ENCODE assay signal across 15 cellular contexts in genomic region chr3:10371167-10371566, GRCh38. TPM values are rescaled to one million over a fixed set of nuclear protein-coding genes. Genes with fewer than 3 reads are reported as not detected.
A peak's percentile ranks its signal among the peaks of the same experiment; 100 is the strongest.
DNase-seq lines count a peak whose midpoint lies in the region; FAIRE-seq and TF ChIP-seq lines count a peak whose summit lies in the region.
"Had no signal": no experiment of that assay in that cellular context is flagged by ENCODE, and none has a peak within 500 bp of the region (broad histone marks: within the 10 kb centered on the region; RNA-seq: fewer than 3 reads in every experiment).

No MANE protein-coding gene starts in this region.

- H2BK20ac ChIP-seq in H1 (ENCODE audit: low read length) = no peak overlapping the region

- H3K56ac ChIP-seq in H1 (replicated peaks; ENCODE audit: insufficient read length, low read depth, low read length) = no peak overlapping the region

- no peak overlapping the region for H3K27ac ChIP-seq in H1 (ENCODE audit: low read depth, low read length)
- H3K27ac ChIP-seq: esophagus squamous epithelium, GM23248 had no signal

- H3K79me1 ChIP-seq in H1 (ENCODE audit: low read depth, low read length) = no peaks in the 10 kb centered on the region

- H3K23ac ChIP-seq in H1 (ENCODE audit: insufficient read length) = no peak overlapping the region

- H3K27ac Mint-ChIP-seq in osteocyte (ENCODE audit: unreplicated experiment) = no peak overlapping the region
- H3K27ac Mint-ChIP-seq: type B pancreatic cell had no signal

- H4K5ac ChIP-seq in H1 (ENCODE audit: insufficient read length, low read depth, low read length) = no peak overlapping the region

- no peak overlapping the region for H2AK5ac ChIP-seq in H1 (ENCODE audit: low read depth, low read length)

- peaks cover 0 to 9% (median 2%) of the 10 kb centered on the region in 4 experiments; a peak in 4 of 7 replicates for H3K4me1 ChIP-seq in H1 (replicated peaks in 1 of 4; ENCODE audit: control insufficient read depth in 3 of 4, insufficient read depth in 4 of 4, low read length in 3 of 4)

- CTCF ChIA-PET in H1 (lab: Charles Lee; ENCODE audit: partially characterized antibody) = interaction anchor here (1.3 to 1.6 kb wide), 3 partner anchors 27 to 74 kb away, joined by 3 to 5 read pairs (median 5); no protein-coding TSS in a partner anchor

- no peaks in the 10 kb centered on the region for H3K79me2 ChIP-seq in H1 (ENCODE audit: control insufficient read depth in 1 of 2, insufficient read depth in 2 of 2, low read length in 2 of 2)

- H3K27me3 ChIP-seq in H1 (replicated peaks in 1 of 4; ENCODE audit: control insufficient read depth in 3 of 4, extremely low read depth in 1 of 4, insufficient read depth in 3 of 4, low read length in 3 of 4) = no peaks in the 10 kb centered on the region; a peak in 2 of 7 replicates

- H2BK120ac ChIP-seq in H1 (replicated peaks; ENCODE audit: low read depth, low read length) = no peak overlapping the region

- FAIRE-seq in H1 (lab: Jason Lieb, UNC) = no peak

- H3K9ac ChIP-seq in H1 (replicated peaks in 1 of 4; ENCODE audit: extremely low read depth in 1 of 4, low read depth in 3 of 4, low read length in 3 of 4) = no peak overlapping the region
- H3K9ac ChIP-seq: GM23248 had no signal

- H3K4me1 Mint-ChIP-seq in osteocyte (ENCODE audit: unreplicated experiment) = peaks cover 37% of the 10 kb centered on the region

- no peak for TF ChIP-seq EP300 in H1 (IDR thresholded peaks at IDR 0.05; ENCODE audit: borderline replicate concordance in 1 of 2, low read depth in 2 of 2, low read length in 2 of 2)

- H3K9me3 Mint-ChIP-seq in osteocyte (ENCODE audit: unreplicated experiment) = no peaks in the 10 kb centered on the region
- H3K9me3 Mint-ChIP-seq: type B pancreatic cell had no signal

- no peak for TF ChIP-seq POLR2A in H1 (IDR thresholded peaks at IDR 0.05; ENCODE audit: control extremely low read depth in 1 of 2, low read depth in 2 of 2, low read length in 2 of 2)

- POLR2A ChIA-PET in H1 (lab: Charles Lee; ENCODE audit: partially characterized antibody) = no interaction called here

- no peaks in the 10 kb centered on the region for H4K20me1 ChIP-seq in H1 (replicated peaks in 1 of 2; ENCODE audit: control insufficient read depth in 1 of 2, insufficient read depth in 2 of 2, low read length in 2 of 2)

- no peak overlapping the region for H3K14ac ChIP-seq in H1 (ENCODE audit: insufficient read length)

- H3K27me3 Mint-ChIP-seq in osteocyte (ENCODE audit: unreplicated experiment) = peaks cover 2% of the 10 kb centered on the region

- no peak for TF ChIP-seq RAD21 in H1 (IDR thresholded peaks at IDR 0.05 in 1 of 2, conservative IDR thresholded peaks at IDR 0.05 in 1 of 2; ENCODE audit: low read depth in 2 of 2, low read length in 2 of 2)

- no peak overlapping the region for H3K4me3 ChIP-seq in H1 (ENCODE audit: extremely low read depth in 1 of 4, insufficient read depth in 2 of 4, low read depth in 3 of 4, low read length in 4 of 4)
- H3K4me3 ChIP-seq: esophagus squamous epithelium, GM23248 had no signal

- no peak overlapping the region for H2AFZ ChIP-seq in H1 (ENCODE audit: low read length)
- H2AFZ ChIP-seq: GM23248 had no signal

- no peak overlapping the region for H4K8ac ChIP-seq in H1 (ENCODE audit: extremely low read depth, insufficient read depth, low read length)

- peaks cover 6% of the 10 kb centered on the region; the same call in 1 of the 2 replicates for H3K23me2 ChIP-seq in H1 (ENCODE audit: low read depth, low read length)

- peak overlapping the region; percentile 50; the same call in 1 of the 2 replicates for H2BK15ac ChIP-seq in H1 (ENCODE audit: low read length)

- H3K4ac ChIP-seq in H1 (replicated peaks; ENCODE audit: insufficient read length, low read depth, low read length) = no peak overlapping the region

- H3K4me3 Mint-ChIP-seq in osteocyte (ENCODE audit: unreplicated experiment) = no peak overlapping the region
- H3K4me3 Mint-ChIP-seq: type B pancreatic cell had no signal

- no peaks in the 10 kb centered on the region for H3K36me3 ChIP-seq in H1 (ENCODE audit: control insufficient read depth in 2 of 4, insufficient read depth in 4 of 4, low read length in 3 of 4)
- H3K36me3 ChIP-seq: esophagus squamous epithelium had no signal

- H3K9me3 ChIP-seq in H1 (ENCODE audit: insufficient read depth in 2 of 2, low read depth in 1 of 2, low read length in 1 of 2) = peaks cover 0 to 4% of the 10 kb centered on the region in 2 experiments; a peak in 1 of 4 replicates

- no peak for TF ChIP-seq CTCF in H1 (IDR thresholded peaks at IDR 0.05; ENCODE audit: control extremely low read depth in 1 of 3, insufficient read depth in 1 of 3, low read depth in 1 of 3, low read length in 3 of 3)
- no peak for TF ChIP-seq CTCF in osteocyte (IDR thresholded peaks at IDR 0.05)

- H2BK5ac ChIP-seq in H1 (ENCODE audit: low read depth, low read length) = no peak overlapping the region; the same call in 1 of the 2 replicates

- intact Hi-C loops in posterior vena cava (cut with DNase I) = no loop called here

- no peaks in the 10 kb centered on the region for H3K36me3 Mint-ChIP-seq in osteocyte (ENCODE audit: unreplicated experiment)
- H3K36me3 Mint-ChIP-seq: naive B cell, type B pancreatic cell had no signal

- 100% methylated on average over 3 of the region's 3 CpGs; no CpG with 5 or more reads in 1 of the 2 experiments for WGBS in H1 (ENCODE audit: extremely low coverage in 1 of 2, insufficient coverage in 1 of 2, insufficient read length in 1 of 2, insufficient replicate concordance in 2 of 2, low coverage in 1 of 2, low lambda C conversion rate in 2 of 2, missing lambda C conversion rate in 1 of 2), 2 experiments

- H3K18ac ChIP-seq in H1 (ENCODE audit: extremely low read depth, low read length) = no peak overlapping the region

- H2BK12ac ChIP-seq in H1 (ENCODE audit: low read depth, low read length) = peak overlapping the region; percentile 13; the same call in 1 of the 2 replicates

- H4K91ac ChIP-seq in H1 (replicated peaks; ENCODE audit: insufficient read length, low read length) = no peak overlapping the region

- DNase-seq in HT1080 (ENCODE audit: low read depth) (peak; percentile 78), NCI-H510A treated with DMSO at 0.1 percent for 48 hours (lab: John Stamatoyannopoulos, UW) (peak; percentile 52), H1 (ENCODE audit: low read depth in 1 of 2, low spot score in 2 of 2) (no peak), posterior vena cava (ENCODE audit: low spot score) (peak; percentile 23), NCI-H69 (lab: John Stamatoyannopoulos, UW) (no peak), osteocyte (ENCODE audit: extremely low spot score, unreplicated experiment) (no peak)
- no peak for DNase-seq in NK-92 treated with Interleukin-12 subunit alpha and Interleukin-12 subunit beta, amount 100 ng/mL, for 24 hours (lab: John Stamatoyannopoulos, UW)
- DNase-seq: activated CD4-positive, alpha-beta T cell treated with anti-CD3 and anti-CD28 coated beads, Interleukin-2, amount 50 U/mL, for 1 hour; effector memory CD4-positive, alpha-beta T cell; esophagus squamous epithelium; naive B cell; NCI-H1436 treated with DMSO at 0.1 percent for 48 hours; stimulated activated naive CD8-positive, alpha-beta T cell treated with anti-CD3 and anti-CD28 coated beads, Interleukin-15, Interleukin-2, amounts not matched to agents 100 U/mL and 50 U/mL, for 24 hours had no signal

- H3K4me2 ChIP-seq in H1 (ENCODE audit: insufficient read depth in 1 of 2, low read depth in 2 of 2, low read length in 2 of 2) = no peak overlapping the region

TF ChIP-seq in H1, 55 proteins besides CTCF, POLR2A, EP300 and RAD21:
- TF ChIP-seq RBBP5 (IDR thresholded peaks at IDR 0.05; ENCODE audit: borderline replicate concordance, low read depth, low read length) (no peak), ZNF274 (IDR thresholded peaks at IDR 0.05; ENCODE audit: borderline replicate concordance, extremely low read depth, low read length) (no peak), GTF2F1 (IDR thresholded peaks at IDR 0.05; ENCODE audit: borderline replicate concordance, low read depth, low read length) (no peak), BRCA1 (IDR thresholded peaks at IDR 0.05; ENCODE audit: low read depth, low read length) (no peak), USF2 (IDR thresholded peaks at IDR 0.05; ENCODE audit: low read length) (no peak), CBX8 (IDR thresholded peaks at IDR 0.05; ENCODE audit: borderline replicate concordance, low read depth, low read length) (no peak), CBX5 (IDR thresholded peaks at IDR 0.05; ENCODE audit: low read depth, low read length) (no peak), YY1 (IDR thresholded peaks at IDR 0.05; ENCODE audit: low read depth, low read length) (no peak), ATF3 (IDR thresholded peaks at IDR 0.05; ENCODE audit: insufficient read depth, low read depth, low read length) (no peak)

RNA-seq across cellular contexts. Expression of gene SEC13, which starts 50.3 kb away (rescaled TPM):
- 205 and 212 TPM in 2 replicates for total RNA-seq in HT1080 (2014; rRNA removed; shearing (Covaris generic))
- 118 and 127 TPM in 2 replicates for polyA plus RNA-seq in HT1080 (2015; cell fraction: cytosol; rRNA removed)
- polyA plus RNA-seq in HT1080 (2015; cell fraction: nucleus; rRNA removed) = 118 and 128 TPM in 2 replicates
- total RNA-seq in H1 (2021; fragmentation: NEBNext Ultra II Directional; extraction: Animal tissue kit (Norgen Biotek cat#: 25700)) = 131 and 136 TPM in 2 replicates
- 115 and 124 TPM in 2 replicates for polyA plus RNA-seq in H1 (2011; rRNA removed)
- polyA plus RNA-seq in H1 (2011; cell fraction: cytosol; rRNA removed) = 155 TPM
- polyA plus RNA-seq in H1 (2011; cell fraction: nucleus; rRNA removed) = 166 TPM
- 123 to 167 TPM (median 161 TPM) in 4 replicates for polyA plus RNA-seq in H1 (2012, experiment 1 of 2)
- 77.7 TPM for polyA plus RNA-seq in H1 (2012, experiment 2 of 2)
- 92.4 TPM for polyA plus RNA-seq in H1 (2013, experiment 1 of 2)
- polyA plus RNA-seq in H1 (2013, experiment 2 of 2) = 92.3 TPM
- polyA minus RNA-seq in H1 (2011; rRNA and poly(A)+ RNA removed) = 165 and 212 TPM in 2 replicates
- polyA minus RNA-seq in H1 (2011; cell fraction: cytosol; rRNA and poly(A)+ RNA removed) = 100.0 TPM
- 119 TPM for polyA minus RNA-seq in H1 (2011; cell fraction: nucleus; rRNA and poly(A)+ RNA removed)
- total RNA-seq in posterior vena cava (10 to 100 TPM; 85.9 to 86.3 TPM), osteocyte (157 and 161 TPM in 2 replicates)

Comparison
In these comparisons a context has a peak if more than half of its experiments do, and no peak if none do; other contexts are left out.
1. DNase-seq: peak in HT1080 (single experiment), NCI-H510A treated with DMSO at 0.1 percent for 48 hours (single experiment) and posterior vena cava (single experiment); none in H1 (0 of 2), NCI-H69 (single experiment), NK-92 treated with Interleukin-12 subunit alpha and Interleukin-12 subunit beta, amount 100 ng/mL, for 24 hours (single experiment) and osteocyte (single experiment).